In genomic region chr12:42208574-42208973, GRCh38 we compare ENCODE assay signal across 20 cellular contexts. TPM values are rescaled to one million over a fixed set of nuclear protein-coding genes. Genes with fewer than 3 reads are reported as not detected.
A peak's percentile ranks its signal among the peaks of the same experiment; 100 is the strongest.
DNase-seq lines count a peak whose midpoint lies in the region; ATAC-seq and TF ChIP-seq lines count a peak whose summit lies in the region.
"Had no signal": no experiment of that assay in that cellular context is flagged by ENCODE, and none has a peak within 500 bp of the region (broad histone marks: within the 10 kb centered on the region; RNA-seq: fewer than 3 reads in every experiment).

No MANE protein-coding gene starts in this region.

- peaks cover 18% of the 10 kb centered on the region for H3K36me3 Mint-ChIP-seq in activated naive CD4-positive, alpha-beta T cell treated with anti-CD3 and anti-CD28 coated beads, Interleukin-2, amount 50 U/mL, for 24 hours
- H3K36me3 Mint-ChIP-seq in activated naive CD4-positive, alpha-beta T cell treated with anti-CD3 and anti-CD28 coated beads, Interleukin-2, amount 50 U/mL, for 72 hours: no peaks in the 10 kb centered on the region
- H3K36me3 Mint-ChIP-seq in activated CD8-positive, alpha-beta memory T cell treated with anti-CD3 and anti-CD28 coated beads, Interleukin-2, amount 10 ng/mL, durations not matched to agents 7 days and 5 days: peaks cover 25% of the 10 kb centered on the region

- ATAC-seq in activated naive CD4-positive, alpha-beta T cell treated with anti-CD3 and anti-CD28 coated beads, Interleukin-2, amount 50 U/mL, for 72 hours: no peak
- ATAC-seq in HG02610 (IDR thresholded peaks at IDR 0.05; ENCODE audit: unreplicated experiment) (peak; percentile 58), HG03565 (IDR thresholded peaks at IDR 0.05; ENCODE audit: unreplicated experiment) (peak; percentile 48), Right ventricle myocardium inferior (no peak), psoas muscle (no peak)
- no peak for ATAC-seq in activated CD8-positive, alpha-beta memory T cell treated with anti-CD3 and anti-CD28 coated beads, Interleukin-2, amount 10 ng/mL, durations not matched to agents 7 days and 5 days

- H3K27ac ChIP-seq in psoas muscle: no peak overlapping the region
- H3K27ac ChIP-seq: BLaER1, GM23248, SJCRH30 had no signal

- CTCF ChIA-PET in activated CD8-positive, alpha-beta memory T cell treated with anti-CD3 and anti-CD28 coated beads, Interleukin-2, amount 10 ng/mL, durations not matched to agents 7 days and 5 days (lab: Charles Lee): interaction anchor here (0.7 to 1.7 kb wide), 2 partner anchors 184 to 1447 kb away, joined by 3 read pairs; no protein-coding TSS in a partner anchor

- H3K4me3 Mint-ChIP-seq in activated naive CD4-positive, alpha-beta T cell treated with anti-CD3 and anti-CD28 coated beads, Interleukin-2, amount 50 U/mL, for 24 hours: no peak overlapping the region
- H3K4me3 Mint-ChIP-seq in activated CD8-positive, alpha-beta memory T cell treated with anti-CD3 and anti-CD28 coated beads, Interleukin-2, amount 10 ng/mL, durations not matched to agents 7 days and 5 days: no peak overlapping the region

- no peaks in the 10 kb centered on the region for H3K27me3 ChIP-seq in psoas muscle (ENCODE audit: insufficient read depth in 3 of 3, low read length in 2 of 3)
- H3K27me3 ChIP-seq: BLaER1, SJCRH30 had no signal

- intact Hi-C loops in Right ventricle myocardium inferior (cut with DNase I) (no loop called here), psoas muscle (cut with DNase I) (no loop called here)

- H3K27ac Mint-ChIP-seq in activated naive CD4-positive, alpha-beta T cell treated with anti-CD3 and anti-CD28 coated beads, Interleukin-2, amount 50 U/mL, for 24 hours: peak overlapping the region; percentile 12
- H3K27ac Mint-ChIP-seq in activated naive CD4-positive, alpha-beta T cell treated with anti-CD3 and anti-CD28 coated beads, Interleukin-2, amount 50 U/mL, for 72 hours: no peak overlapping the region
- H3K27ac Mint-ChIP-seq in activated CD8-positive, alpha-beta memory T cell treated with anti-CD3 and anti-CD28 coated beads, Interleukin-2, amount 10 ng/mL, durations not matched to agents 7 days and 5 days: no peak overlapping the region

- peaks cover 9% of the 10 kb centered on the region for H3K4me1 ChIP-seq in psoas muscle

- no peak for TF ChIP-seq CTCF in psoas muscle (IDR thresholded peaks at IDR 0.05)

- H3K36me3 ChIP-seq in psoas muscle (ENCODE audit: insufficient read depth in 1 of 2, low read depth in 1 of 2): peaks cover 0 to 29% of the 10 kb centered on the region in 2 donors

- DNase-seq in activated naive CD4-positive, alpha-beta T cell treated with anti-CD3 and anti-CD28 coated beads, Interleukin-2, amount 50 U/mL, for 72 hours (ENCODE audit: low spot score in 2 of 2): no peak
- no peak for DNase-seq in activated CD8-positive, alpha-beta memory T cell treated with anti-CD3 and anti-CD28 coated beads, Interleukin-2, amount 10 ng/mL, durations not matched to agents 7 days and 5 days
- DNase-seq in Right ventricle myocardium inferior (ENCODE audit: missing footprints) (no peak), psoas muscle (no peak), AG08395 (ENCODE audit: low spot score) (no peak)
- DNase-seq: CD8-positive, alpha-beta memory T cell; DMS79; GM23248; KBM-7; NCI-H1436; NCI-H2029; NCI-H2171 treated with DMSO at 0.1 percent for 48 hours; NCI-H446 treated with DMSO at 0.1 percent for 48 hours; NCI-H748 treated with DMSO at 0.1 percent for 48 hours; RPMI8226; SJCRH30 had no signal

- H3K4me1 Mint-ChIP-seq in activated naive CD4-positive, alpha-beta T cell treated with anti-CD3 and anti-CD28 coated beads, Interleukin-2, amount 50 U/mL, for 24 hours: peaks cover 25% of the 10 kb centered on the region
- peaks cover 5% of the 10 kb centered on the region for H3K4me1 Mint-ChIP-seq in activated CD8-positive, alpha-beta memory T cell treated with anti-CD3 and anti-CD28 coated beads, Interleukin-2, amount 10 ng/mL, durations not matched to agents 7 days and 5 days

- 94 to 97% (median 95%) methylated on average over 2 of the region's 2 CpGs for WGBS in psoas muscle, 3 donors

- H3K9me3 Mint-ChIP-seq in activated naive CD4-positive, alpha-beta T cell treated with anti-CD3 and anti-CD28 coated beads, Interleukin-2, amount 50 U/mL, for 24 hours: no peaks in the 10 kb centered on the region
- no peaks in the 10 kb centered on the region for H3K9me3 Mint-ChIP-seq in activated naive CD4-positive, alpha-beta T cell treated with anti-CD3 and anti-CD28 coated beads, Interleukin-2, amount 50 U/mL, for 72 hours
- H3K9me3 Mint-ChIP-seq in activated CD8-positive, alpha-beta memory T cell treated with anti-CD3 and anti-CD28 coated beads, Interleukin-2, amount 10 ng/mL, durations not matched to agents 7 days and 5 days (ENCODE audit: low read depth): no peaks in the 10 kb centered on the region
- H3K9me3 Mint-ChIP-seq: CD8-positive, alpha-beta memory T cell had no signal

- H3K27me3 Mint-ChIP-seq in activated naive CD4-positive, alpha-beta T cell treated with anti-CD3 and anti-CD28 coated beads, Interleukin-2, amount 50 U/mL, for 24 hours: no peaks in the 10 kb centered on the region
- no peaks in the 10 kb centered on the region for H3K27me3 Mint-ChIP-seq in activated CD8-positive, alpha-beta memory T cell treated with anti-CD3 and anti-CD28 coated beads, Interleukin-2, amount 10 ng/mL, durations not matched to agents 7 days and 5 days
- H3K27me3 Mint-ChIP-seq: CD8-positive, alpha-beta memory T cell had no signal

- H3K4me3 ChIP-seq in psoas muscle: no peak overlapping the region
- H3K4me3 ChIP-seq: BLaER1, GM23248, SJCRH30 had no signal

- H3K9me3 ChIP-seq in psoas muscle: no peaks in the 10 kb centered on the region
- H3K9me3 ChIP-seq: BLaER1, SJCRH30 had no signal

RNA-seq across cellular contexts. Expression of gene YAF2, which starts 29.5 kb away (rescaled TPM):
- 10 to 100 TPM; 28.2 to 53.6 TPM for total RNA-seq in activated naive CD4-positive, alpha-beta T cell treated with anti-CD3 and anti-CD28 coated beads, Interleukin-2, amount 50 U/mL, for 72 hours
- total RNA-seq in activated CD8-positive, alpha-beta memory T cell treated with anti-CD3 and anti-CD28 coated beads, Interleukin-2, amount 10 ng/mL, durations not matched to agents 7 days and 5 days: 10 to 100 TPM; 39.7 to 42.5 TPM
- total RNA-seq in Right ventricle myocardium inferior (86.1 TPM), psoas muscle (10 to 100 TPM; 50.9 to 99.2 (median 65.8) TPM)
- 10 to 100 TPM; 12.2 to 45.0 (median 19.2) TPM for polyA plus RNA-seq in psoas muscle

Comparison
In these comparisons a context has a peak if more than half of its experiments do, and no peak if none do; other contexts are left out.
1. ATAC-seq: peak in HG02610 (single experiment) and HG03565 (single experiment); none in activated naive CD4-positive, alpha-beta T cell treated with anti-CD3 and anti-CD28 coated beads, Interleukin-2, amount 50 U/mL, for 72 hours (0 of 2), activated CD8-positive, alpha-beta memory T cell treated with anti-CD3 and anti-CD28 coated beads, Interleukin-2, amount 10 ng/mL, durations not matched to agents 7 days and 5 days (single experiment), Right ventricle myocardium inferior (single experiment) and psoas muscle (0 of 4).